ENCODE assay signal across 12 cellular contexts in genomic region chr2:211867845-211868361, GRCh38.
A peak's percentile ranks its signal among the peaks of the same experiment; 100 is the strongest.
DNase-seq lines count a peak whose midpoint lies in the region; ATAC-seq, FAIRE-seq and TF ChIP-seq lines count a peak whose summit lies in the region.
"Had no signal": no experiment of that assay in that cellular context is flagged by ENCODE, and none has a peak within 500 bp of the region (broad histone marks: within the 10 kb centered on the region; RNA-seq: fewer than 3 reads in every experiment).

No MANE protein-coding gene starts in this region.

- H3K4me1 ChIP-seq in transverse colon: no peaks in the 10 kb centered on the region
- H3K4me1 ChIP-seq: Caco-2, pancreas, testis had no signal

- no peak overlapping the region for H3K27ac ChIP-seq in transverse colon
- H3K27ac ChIP-seq: pancreas, testis had no signal

- H3K27me3 Mint-ChIP-seq in activated naive CD8-positive, alpha-beta T cell treated with anti-CD3 and anti-CD28 coated beads, Interleukin-2, amount 50 U/mL, for 24 hours: no peaks in the 10 kb centered on the region
- H3K27me3 Mint-ChIP-seq: activated CD4-positive, alpha-beta T cell treated with anti-CD3 and anti-CD28 coated beads, Interleukin-2, amount 10 ng/mL, durations not matched to agents 7 days and 5 days had no signal

- H3K4me3 ChIP-seq in bronchial epithelial cell (ENCODE audit: low read depth, low read length): no peak overlapping the region
- H3K4me3 ChIP-seq in transverse colon: no peak overlapping the region
- H3K4me3 ChIP-seq: pancreas, testis had no signal

- DNase-seq in EH (ENCODE audit: low read depth) (peak; percentile 4), bronchial epithelial cell (ENCODE audit: low read depth) (peak; percentile 73), D341Med (ENCODE audit: low spot score) (no peak), transverse colon (no peak)
- no peak for DNase-seq in stimulated activated naive CD4-positive, alpha-beta T cell treated with Interleukin-2 at 50 U/mL for 16 hours (lab: John Stamatoyannopoulos, UW)
- no peak for DNase-seq in activated naive CD8-positive, alpha-beta T cell treated with anti-CD3 and anti-CD28 coated beads, Interleukin-2, amount 50 U/mL, for 24 hours
- DNase-seq: activated CD4-positive, alpha-beta T cell treated with anti-CD3 and anti-CD28 coated beads, Interleukin-2, amount 10 ng/mL, durations not matched to agents 7 days and 5 days; Caco-2; pancreas; testis had no signal

- no peak for TF ChIP-seq EP300 in transverse colon (IDR thresholded peaks at IDR 0.05; ENCODE audit: low read depth)

- H3K36me3 ChIP-seq in bronchial epithelial cell (ENCODE audit: control insufficient read depth, insufficient read depth, low read length) (no peaks in the 10 kb centered on the region), transverse colon (no peaks in the 10 kb centered on the region)
- H3K36me3 ChIP-seq: pancreas had no signal

- in situ Hi-C loops in transverse colon (cut with MboI; ENCODE audit: low pct_ligation_motif_present in 1 of 4, low pct_unique_long_range_greater_than_20kb in 1 of 4, low sequenced_read_pairs in 3 of 4): no loop called here

- H3K4me3 Mint-ChIP-seq in activated naive CD8-positive, alpha-beta T cell treated with anti-CD3 and anti-CD28 coated beads, Interleukin-2, amount 50 U/mL, for 24 hours: no peak overlapping the region
- H3K4me3 Mint-ChIP-seq: activated CD4-positive, alpha-beta T cell treated with anti-CD3 and anti-CD28 coated beads, Interleukin-2, amount 10 ng/mL, durations not matched to agents 7 days and 5 days had no signal

- TF ChIP-seq POLR2A in transverse colon (IDR thresholded peaks at IDR 0.05): no peak

- H3K9me3 ChIP-seq in transverse colon: no peaks in the 10 kb centered on the region
- H3K9me3 ChIP-seq: Caco-2, pancreas, testis had no signal

- H3K27ac Mint-ChIP-seq in activated naive CD8-positive, alpha-beta T cell treated with anti-CD3 and anti-CD28 coated beads, Interleukin-2, amount 50 U/mL, for 24 hours: no peak overlapping the region
- H3K27ac Mint-ChIP-seq: activated CD4-positive, alpha-beta T cell treated with anti-CD3 and anti-CD28 coated beads, Interleukin-2, amount 10 ng/mL, durations not matched to agents 7 days and 5 days had no signal

- peak; percentile 94 for ATAC-seq in GM21367 (IDR thresholded peaks at IDR 0.05; ENCODE audit: unreplicated experiment)
- ATAC-seq in HG03175 (IDR thresholded peaks at IDR 0.05; ENCODE audit: unreplicated experiment): peak; percentile 87
- no peak for ATAC-seq in activated naive CD8-positive, alpha-beta T cell treated with anti-CD3 and anti-CD28 coated beads, Interleukin-2, amount 50 U/mL, for 24 hours
- ATAC-seq: pancreas had no signal

- H3K4me1 Mint-ChIP-seq in activated naive CD8-positive, alpha-beta T cell treated with anti-CD3 and anti-CD28 coated beads, Interleukin-2, amount 50 U/mL, for 24 hours: no peaks in the 10 kb centered on the region
- H3K4me1 Mint-ChIP-seq: activated CD4-positive, alpha-beta T cell treated with anti-CD3 and anti-CD28 coated beads, Interleukin-2, amount 10 ng/mL, durations not matched to agents 7 days and 5 days had no signal

- H3K36me3 Mint-ChIP-seq in activated naive CD8-positive, alpha-beta T cell treated with anti-CD3 and anti-CD28 coated beads, Interleukin-2, amount 50 U/mL, for 24 hours (ENCODE audit: low read depth): no peaks in the 10 kb centered on the region

- no peak for FAIRE-seq in bronchial epithelial cell (lab: Jason Lieb, UNC)
- FAIRE-seq: pancreas had no signal

- H3K27me3 ChIP-seq in bronchial epithelial cell (ENCODE audit: control insufficient read depth, insufficient read depth, low read length) (no peaks in the 10 kb centered on the region), transverse colon (no peaks in the 10 kb centered on the region)
- H3K27me3 ChIP-seq: pancreas, testis had no signal

- H3K9me3 Mint-ChIP-seq in activated naive CD8-positive, alpha-beta T cell treated with anti-CD3 and anti-CD28 coated beads, Interleukin-2, amount 50 U/mL, for 24 hours: no peaks in the 10 kb centered on the region

- intact Hi-C loops in transverse colon (cut with DNase I; ENCODE audit: low total_unique reads): no loop called here

- no peak for TF ChIP-seq CTCF in bronchial epithelial cell (IDR thresholded peaks at IDR 0.05; ENCODE audit: insufficient read depth, low read length, severe bottlenecking)
- TF ChIP-seq CTCF in transverse colon (IDR thresholded peaks at IDR 0.05): no peak

Comparison
In these comparisons a context has a peak if more than half of its experiments do, and no peak if none do; other contexts are left out.
1. DNase-seq: peak in EH (single experiment) and bronchial epithelial cell (single experiment); none in stimulated activated naive CD4-positive, alpha-beta T cell treated with Interleukin-2 at 50 U/mL for 16 hours (single experiment), activated naive CD8-positive, alpha-beta T cell treated with anti-CD3 and anti-CD28 coated beads, Interleukin-2, amount 50 U/mL, for 24 hours (single experiment), D341Med (single experiment) and transverse colon (single experiment).